8 cellular contexts compared by ENCODE assay signal in the genomic region with DNA sequence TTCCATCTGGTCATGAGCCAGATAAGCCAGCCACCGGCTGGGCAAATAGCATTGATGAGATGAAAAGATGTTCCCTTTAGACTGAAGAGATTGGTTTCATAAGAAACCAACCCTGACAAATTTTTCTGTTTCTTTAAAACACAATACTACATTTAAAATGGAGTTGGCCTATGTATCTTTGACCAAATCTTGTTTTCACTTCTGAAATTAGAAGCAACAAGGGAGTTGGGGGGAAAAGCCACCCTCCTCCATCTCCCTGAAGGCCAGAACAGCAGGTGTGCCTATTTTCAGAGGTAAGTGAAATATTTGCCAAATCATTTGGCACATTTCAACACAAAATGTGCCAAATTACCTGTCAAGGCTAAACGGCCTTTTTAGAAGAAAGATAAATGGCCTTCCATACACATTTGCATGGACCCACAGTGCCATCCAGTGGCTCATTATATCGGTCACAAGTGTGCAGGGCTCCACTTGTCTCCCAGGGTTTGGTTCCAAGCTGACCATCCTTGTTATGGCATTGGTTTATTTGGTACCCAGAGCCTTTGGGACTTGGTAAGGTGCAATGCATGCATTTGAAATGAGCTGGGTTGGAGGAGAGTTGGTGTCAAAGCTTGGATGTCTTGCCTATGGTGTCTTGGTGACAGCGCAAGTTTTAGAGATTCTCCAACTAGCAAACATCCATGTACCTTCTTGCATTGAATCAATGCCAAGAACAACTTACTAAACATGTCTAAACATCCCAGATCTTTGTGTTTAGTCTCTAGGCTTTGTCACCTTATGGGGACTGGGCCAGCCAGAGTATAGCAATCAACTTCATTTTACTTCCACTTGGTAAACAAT.
A peak's percentile ranks its signal among the peaks of the same experiment; 100 is the strongest.
DNase-seq lines count a peak whose midpoint lies in the region; ATAC-seq and TF ChIP-seq lines count a peak whose summit lies in the region.

No MANE protein-coding gene starts in this region.

- no peaks in the 10 kb centered on the region for H3K36me3 Mint-ChIP-seq in Calu3 (ENCODE audit: insufficient read depth, unreplicated experiment)

- no peak overlapping the region for H3K27ac Mint-ChIP-seq in Calu3 (ENCODE audit: unreplicated experiment)

- TF ChIP-seq CTCF in Calu3 (IDR thresholded peaks at IDR 0.05; ENCODE audit: unreplicated experiment): peak; percentile 75

- H3K27me3 Mint-ChIP-seq in Calu3 (ENCODE audit: unreplicated experiment): no peaks in the 10 kb centered on the region

- H3K4me3 Mint-ChIP-seq in Calu3 (ENCODE audit: low read depth, unreplicated experiment): no peak overlapping the region

- no TSS peak for BruUV-seq in Calu3 (replicated peaks; lab: Mats Ljungman, UMichigan)

- DNase-seq in Calu3 (peak; percentile 70), NCI-H1417 treated with DMSO at 0.1 percent for 48 hours (lab: John Stamatoyannopoulos, UW) (peak; percentile 2), UCSD-AML1 (lab: John Stamatoyannopoulos, UW; ENCODE audit: unreplicated experiment) (peak; percentile 54), globus pallidus (ENCODE audit: low spot score) (peak; percentile 68), putamen (ENCODE audit: low spot score) (peak; percentile 68), cortex of kidney (lab: John Stamatoyannopoulos, UW) (no peak)

- peak; percentile 69 for ATAC-seq in GM19035 (IDR thresholded peaks at IDR 0.05; ENCODE audit: unreplicated experiment)
- ATAC-seq in HG03521 (IDR thresholded peaks at IDR 0.05; ENCODE audit: unreplicated experiment): no peak

- H3K9me3 Mint-ChIP-seq in Calu3 (ENCODE audit: low read depth, unreplicated experiment): no peaks in the 10 kb centered on the region

- intact Hi-C loops in Calu3 (cut with micrococcal nuclease; ENCODE audit: unreplicated experiment): loop anchor here (1.0 to 10.0 kb wide), 6 partner anchors 169 to 977 kb away; a partner anchor contains a TSS

- CTCF ChIA-PET in Calu3 (lab: Charles Lee): interaction anchor here (1.0 to 1.9 kb wide), 3 partner anchors 67 to 880 kb away, joined by 3 to 5 read pairs (median 5); no protein-coding TSS in a partner anchor

- no peaks in the 10 kb centered on the region for H3K4me1 Mint-ChIP-seq in Calu3 (ENCODE audit: low read depth, unreplicated experiment)
